8 cellular contexts compared by ENCODE assay signal in the genomic region with DNA sequence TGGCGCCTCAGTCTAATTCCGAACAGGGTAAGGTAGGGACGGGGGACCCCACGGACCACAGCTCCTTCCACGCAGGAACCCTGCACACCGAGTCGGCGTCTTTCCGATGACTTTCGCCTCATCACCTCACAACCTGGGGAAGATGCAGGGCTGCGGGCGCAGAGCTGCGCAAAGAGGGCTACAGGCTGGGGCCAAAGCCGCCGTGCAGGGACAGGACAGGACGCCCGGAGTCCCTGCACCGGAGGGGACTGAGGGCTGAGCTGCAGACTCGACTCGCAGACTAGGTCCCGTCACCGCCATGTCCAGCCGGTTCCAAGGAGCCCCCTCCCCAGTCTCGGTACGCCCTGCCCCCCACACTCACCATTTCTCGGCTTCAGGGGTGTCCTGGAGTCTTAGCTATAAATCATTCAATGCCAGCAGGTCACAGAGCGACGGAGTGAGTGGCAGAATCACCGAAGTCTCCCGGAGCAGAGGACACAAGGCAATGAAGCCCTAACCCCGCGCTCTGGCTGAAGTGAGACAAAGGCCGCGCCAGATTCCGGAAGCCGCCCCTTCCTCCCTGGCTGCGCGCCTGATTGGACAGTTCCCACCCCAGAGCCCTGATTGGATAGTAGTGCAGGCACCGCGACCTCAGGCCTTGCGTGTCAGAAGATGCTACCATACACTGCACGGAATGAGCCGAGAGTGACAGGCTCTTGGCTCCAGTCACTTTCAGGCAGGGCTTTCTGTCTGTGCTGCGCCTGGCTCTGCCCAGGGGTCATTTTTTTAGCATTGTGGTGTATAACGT. TPM values are rescaled to one million over a fixed set of nuclear protein-coding genes. Genes with fewer than 3 reads are reported as not detected.
A peak's percentile ranks its signal among the peaks of the same experiment; 100 is the strongest.
DNase-seq lines count a peak whose midpoint lies in the region; ATAC-seq, FAIRE-seq and TF ChIP-seq lines count a peak whose summit lies in the region.
"Not testable (repeated sequence)": the region's sequence is repeated elsewhere in the genome, so short reads cannot be mapped to it uniquely, and the experiment has no call there.

A gene (minus strand): TSS at position 522 of the 787 bp plus-strand sequence. CDS start 158 bp downstream, at position 364.

- FAIRE-seq in bronchial epithelial cell (lab: Jason Lieb, UNC): not testable (repeated sequence)

- H3K4me1 ChIP-seq in smooth muscle cell (ENCODE audit: low read depth): not testable (repeated sequence)

- in situ Hi-C loops in GM18951 (cut with MboI; ENCODE audit: low sequenced_read_pairs, unreplicated experiment): not testable (repeated sequence)

- peak within 1 kb of the TSS; percentile 81 for H3K9ac ChIP-seq in smooth muscle cell (ENCODE audit: low read depth)

- not testable (repeated sequence) for H3K27me3 ChIP-seq in WERI-Rb-1 (ENCODE audit: insufficient read depth, low read depth, severe bottlenecking); bronchial epithelial cell (ENCODE audit: control insufficient read depth, insufficient read depth, low read length); smooth muscle cell (ENCODE audit: low read depth)

- H3K27ac ChIP-seq in WERI-Rb-1: peak within 1 kb of the TSS; percentile 65
- not testable (repeated sequence) for H3K27ac ChIP-seq in smooth muscle cell (ENCODE audit: low read depth)

- ATAC-seq in HG03175 (IDR thresholded peaks at IDR 0.05; ENCODE audit: unreplicated experiment): peak; percentile 100

- not testable (repeated sequence) for TF ChIP-seq CTCF in WERI-Rb-1 (IDR thresholded peaks at IDR 0.05; ENCODE audit: low read depth, low read length); bronchial epithelial cell (IDR thresholded peaks at IDR 0.05; ENCODE audit: insufficient read depth, low read length, severe bottlenecking); smooth muscle cell (IDR thresholded peaks at IDR 0.05; ENCODE audit: borderline replicate concordance, insufficient read depth, poor library complexity, severe bottlenecking)

- peak within 1 kb of the TSS; percentile 90 for H3K4me2 ChIP-seq in smooth muscle cell

- H3K9me3 ChIP-seq in WERI-Rb-1 (ENCODE audit: severe bottlenecking); smooth muscle cell (replicated peaks; ENCODE audit: low read depth): not testable (repeated sequence)

- under 1% methylated on average over 33 of the region's 45 CpGs for WGBS in smooth muscle cell (ENCODE audit: low lambda C conversion rate)

- peak; percentile 93 for DNase-seq in AG08396 (ENCODE audit: low spot score)
- DNase-seq in NCI-H2227 treated with DMSO at 0.1 percent for 48 hours (lab: John Stamatoyannopoulos, UW): peak; percentile 89
- peak; percentile 95 for DNase-seq in WERI-Rb-1
- peak; percentile 91 for DNase-seq in bronchial epithelial cell (ENCODE audit: low read depth)
- peak; percentile 84 for DNase-seq in iPS-NIHi7 (ENCODE audit: extremely low spot score)
- peak; percentile 54 for DNase-seq in smooth muscle cell (lab: John Stamatoyannopoulos, UW; ENCODE audit: unreplicated experiment)

- not testable (repeated sequence) for H3F3A ChIP-seq in smooth muscle cell (ENCODE audit: low read depth)

- H2AFZ ChIP-seq in smooth muscle cell (ENCODE audit: low read depth): peak within 1 kb of the TSS; percentile 100

- H4K20me1 ChIP-seq in smooth muscle cell (ENCODE audit: low read depth): not testable (repeated sequence)

- H3K36me3 ChIP-seq in WERI-Rb-1; bronchial epithelial cell (ENCODE audit: control insufficient read depth, insufficient read depth, low read length); smooth muscle cell (ENCODE audit: low read depth): not testable (repeated sequence)

- H3K79me2 ChIP-seq in smooth muscle cell (ENCODE audit: low read depth): peaks cover 17% of the 10 kb centered on the region

- H3K4me3 ChIP-seq in WERI-Rb-1 (ENCODE audit: low read depth, low read length) (peak within 1 kb of the TSS; percentile 77), bronchial epithelial cell (ENCODE audit: low read depth, low read length) (peak within 1 kb of the TSS; percentile 60), smooth muscle cell (peak within 1 kb of the TSS; percentile 72)

- TF ChIP-seq POLR2A in GM18951 (IDR thresholded peaks at IDR 0.05; ENCODE audit: extremely low read depth, insufficient read depth, insufficient read length): peak; percentile 62

RNA-seq across cellular contexts. Expression of the gene that starts here (rescaled TPM):
- 0.64 and 1.3 TPM in 2 replicates for total RNA-seq in bronchial epithelial cell
- total RNA-seq in smooth muscle cell: 7.0 and 11.7 TPM in 2 replicates
- 2.2 and 2.9 TPM in 2 replicates for polyA plus RNA-seq in smooth muscle cell
